In genomic region chr11:96954587-96954986, GRCh38 we compare ENCODE assay signal across 31 cellular contexts.
A peak's percentile ranks its signal among the peaks of the same experiment; 100 is the strongest.
DNase-seq lines count a peak whose midpoint lies in the region; ATAC-seq, FAIRE-seq and TF ChIP-seq lines count a peak whose summit lies in the region.
"Had no signal": no experiment of that assay in that cellular context is flagged by ENCODE, and none has a peak within 500 bp of the region (broad histone marks: within the 10 kb centered on the region; RNA-seq: fewer than 3 reads in every experiment).

No MANE protein-coding gene starts in this region.

- H4K20me1 ChIP-seq in HepG2 (ENCODE audit: insufficient read depth, low read length) (no peaks in the 10 kb centered on the region), IMR-90 (ENCODE audit: insufficient read depth, low read length) (no peaks in the 10 kb centered on the region)
- H4K20me1 ChIP-seq: BLaER1; BLaER1 treated with 17β-estradiol and CSF1 and Interleukin-3, amounts not matched to agents 10 nM and 100 nM had no signal

- no peak overlapping the region for H2AK9ac ChIP-seq in IMR-90 (replicated peaks; ENCODE audit: low read depth, low read length, poor library complexity)

- dilution Hi-C loops in IMR-90 (cut with HindIII; ENCODE audit: low sequenced_read_pairs, unreplicated experiment) = no loop called here

- no peak for DNase-seq in HepG2 (ENCODE audit: low spot score)
- no peak for DNase-seq in right lobe of liver
- DNase-seq in IMR-90 = no peak
- no peak for DNase-seq in superior temporal gyrus (ENCODE audit: extremely low spot score)
- DNase-seq: 8988T; ACHN; AML-193; BE2C; C1 segment of cervical spinal cord; Caco-2; Calu3; CD4-positive, alpha-beta memory T cell; CD4-positive, alpha-beta T cell; CD4-positive, CD25-positive, alpha-beta regulatory T cell; CD8-positive, alpha-beta memory T cell; CD8-positive, alpha-beta T cell; COR-L47; DMS 273 treated with DMSO at 0.1 percent for 48 hours; DMS153; DMS53; DMS79; DMS79 treated with DMSO at 0.1 percent for 48 hours; DND-41; EL had no signal

- in situ Hi-C loops in HepG2 (cut with HindIII; ENCODE audit: extremely low pct_ligation_motif_present, low pct_unique_long_range_greater_than_20kb) = no loop called here
- in situ Hi-C loops in IMR-90 (cut with MboI; ENCODE audit: low sequenced_read_pairs) = no loop called here

- H3K27ac ChIP-seq in HepG2 (ENCODE audit: extremely low read length, insufficient read depth, low read length) (no peak overlapping the region), right lobe of liver (no peak overlapping the region), IMR-90 (ENCODE audit: insufficient read depth, low read length) (no peak overlapping the region)
- H3K27ac ChIP-seq: 22Rv1; A549; BLaER1; BLaER1 treated with 17β-estradiol and CSF1 and Interleukin-3, amounts not matched to agents 10 nM and 100 nM; C4-2B had no signal

- no peak for TF ChIP-seq POLR2A in HepG2 (IDR thresholded peaks at IDR 0.05; ENCODE audit: insufficient read depth in 1 of 2, low read depth in 2 of 2, low read length in 2 of 2)
- TF ChIP-seq POLR2A in right lobe of liver (IDR thresholded peaks at IDR 0.05) = no peak
- no peak for TF ChIP-seq POLR2A in IMR-90 (IDR thresholded peaks at IDR 0.05; ENCODE audit: low read depth, low read length)

- 36% methylated on average over 3 of the region's 3 CpGs for WGBS in HepG2 (ENCODE audit: low lambda C conversion rate)
- WGBS in right lobe of liver (ENCODE audit: insufficient coverage, low coverage, low lambda C conversion rate, missing lambda C conversion rate) = 33% methylated on average over 3 of the region's 3 CpGs
- no CpG with 5 or more reads among the region's 3 CpGs for WGBS in IMR-90 (ENCODE audit: extremely low coverage in 2 of 2, insufficient read length in 1 of 2), 2 experiments

- H3K79me1 ChIP-seq in IMR-90 (ENCODE audit: low read depth in 1 of 2, low read length in 2 of 2) = no peaks in the 10 kb centered on the region

- no peak overlapping the region for H2BK20ac ChIP-seq in IMR-90 (ENCODE audit: low read depth, low read length)

- H3K9ac ChIP-seq in HepG2 (ENCODE audit: insufficient read depth, low read depth, low read length) (no peak overlapping the region), IMR-90 (ENCODE audit: low read depth, low read length) (no peak overlapping the region)
- H3K9ac ChIP-seq: BLaER1; BLaER1 treated with 17β-estradiol and CSF1 and Interleukin-3, amounts not matched to agents 10 nM and 100 nM had no signal

- H3K4me2 ChIP-seq in HepG2 (ENCODE audit: low read depth, low read length) = no peak overlapping the region
- H3K4me2 ChIP-seq in IMR-90 (ENCODE audit: low read depth, low read length) = no peak overlapping the region
- H3K4me2 ChIP-seq: A549; BLaER1; BLaER1 treated with 17β-estradiol and CSF1 and Interleukin-3, amounts not matched to agents 10 nM and 100 nM had no signal

- H3K4ac ChIP-seq in IMR-90 (ENCODE audit: low read depth, low read length) = no peak overlapping the region

- no peak overlapping the region for H2BK120ac ChIP-seq in IMR-90 (ENCODE audit: low read depth, low read length)

- H3K23ac ChIP-seq in IMR-90 (ENCODE audit: low read depth, low read length) = no peak overlapping the region

- CTCF ChIA-PET in HepG2 (lab: Yijun Ruan, JAX; ENCODE audit: low intra/inter-chr PET ratio, low total read pairs) = no interaction called here
- CTCF ChIA-PET in IMR-90 (lab: Yijun Ruan, JAX) = no interaction called here

- no peak for TF ChIP-seq RAD21 in HepG2 (CRISPR knock-in tag; IDR thresholded peaks at IDR 0.05)
- no peak for TF ChIP-seq RAD21 in IMR-90 (IDR thresholded peaks at IDR 0.05; ENCODE audit: low read length)

- no peak overlapping the region for H3K18ac ChIP-seq in IMR-90 (ENCODE audit: low read depth, low read length)

- no peak overlapping the region for H2AFZ ChIP-seq in HepG2 (ENCODE audit: low read length)
- H2AFZ ChIP-seq in IMR-90 (replicated peaks; ENCODE audit: low read length, poor library complexity) = no peak overlapping the region

- H3K14ac ChIP-seq in IMR-90 (replicated peaks; ENCODE audit: low read depth, low read length) = no peak overlapping the region

- TF ChIP-seq EP300 in HepG2 (IDR thresholded peaks at IDR 0.05; ENCODE audit: low read depth in 2 of 2, low read length in 2 of 2) = no peak
- TF ChIP-seq EP300 in HepG2 (CRISPR knock-in tag; IDR thresholded peaks at IDR 0.05; ENCODE audit: borderline replicate concordance) = no peak

- POLR2A ChIA-PET in HepG2 (lab: Yijun Ruan, JAX) = no interaction called here
- POLR2A ChIA-PET in IMR-90 (lab: Charles Lee; ENCODE audit: unreplicated experiment) = no interaction called here

- H3K36me3 ChIP-seq in HepG2 (replicated peaks in 1 of 2; ENCODE audit: control insufficient read depth in 1 of 2, insufficient read depth in 2 of 2, low read length in 2 of 2) (no peaks in the 10 kb centered on the region), right lobe of liver (no peaks in the 10 kb centered on the region), IMR-90 (ENCODE audit: control insufficient read depth, insufficient read depth, low read length) (no peaks in the 10 kb centered on the region)
- H3K36me3 ChIP-seq: BE2C; BLaER1; BLaER1 treated with 17β-estradiol and CSF1 and Interleukin-3, amounts not matched to agents 10 nM and 100 nM had no signal

- no peak overlapping the region for H4K91ac ChIP-seq in IMR-90 (ENCODE audit: insufficient read depth, low read depth, low read length)

- no peak overlapping the region for H4K5ac ChIP-seq in IMR-90 (ENCODE audit: low read depth, low read length)

- intact Hi-C loops in HepG2 (cut with micrococcal nuclease; ENCODE audit: unreplicated experiment) = no loop called here
- intact Hi-C loops in right lobe of liver (cut with DNase I) = no loop called here
- intact Hi-C loops in IMR-90 (cut with micrococcal nuclease) = no loop called here

- H3K27me3 ChIP-seq in HepG2 (ENCODE audit: control insufficient read depth in 1 of 2, insufficient read depth in 2 of 2, low read length in 2 of 2) = no peaks in the 10 kb centered on the region
- no peaks in the 10 kb centered on the region for H3K27me3 ChIP-seq in right lobe of liver
- no peaks in the 10 kb centered on the region for H3K27me3 ChIP-seq in IMR-90 (ENCODE audit: control insufficient read depth, insufficient read depth, low read length)
- H3K27me3 ChIP-seq: BE2C; BLaER1; BLaER1 treated with 17β-estradiol and CSF1 and Interleukin-3, amounts not matched to agents 10 nM and 100 nM had no signal

- no peak overlapping the region for H2BK15ac ChIP-seq in IMR-90 (ENCODE audit: low read depth, low read length)

- H2BK5ac ChIP-seq in IMR-90 (ENCODE audit: low read depth, low read length, poor library complexity, severe bottlenecking) = no peak overlapping the region

- no peak overlapping the region for H4K8ac ChIP-seq in IMR-90 (ENCODE audit: low read depth in 2 of 2, low read length in 2 of 2)

- H3K79me2 ChIP-seq in HepG2 (ENCODE audit: insufficient read depth, low read length) = no peaks in the 10 kb centered on the region

- ATAC-seq in HepG2 = no peak
- ATAC-seq in right lobe of liver = no peak
- no peak for ATAC-seq in IMR-90 (ENCODE audit: low read depth)
- ATAC-seq: A549; CD8-positive, alpha-beta T cell had no signal

- TF ChIP-seq CTCF in HepG2 (CRISPR knock-in tag; IDR thresholded peaks at IDR 0.05) (no peak), right lobe of liver (IDR thresholded peaks at IDR 0.05) (no peak), IMR-90 (conservative IDR thresholded peaks at IDR 0.05; ENCODE audit: low read depth, low read length) (no peak)

- H3K9me1 ChIP-seq in IMR-90 (ENCODE audit: insufficient read depth, low read length) = no peaks in the 10 kb centered on the region

- FAIRE-seq in HepG2 (lab: Jason Lieb, UNC) = no peak
- FAIRE-seq: A204.1, A549, D721Med had no signal

- no peak overlapping the region for H2AK5ac ChIP-seq in IMR-90 (ENCODE audit: low read depth, low read length)

- BruUV-seq in HepG2 (replicated peaks; lab: Mats Ljungman, UMichigan) (no TSS peak), IMR-90 (replicated peaks; lab: Mats Ljungman, UMichigan) (no TSS peak)

- H3K4me3 ChIP-seq in HepG2 (replicated peaks in 1 of 3; ENCODE audit: insufficient read depth in 1 of 3, low read depth in 2 of 3, low read length in 3 of 3) (no peak overlapping the region), right lobe of liver (no peak overlapping the region), IMR-90 (ENCODE audit: insufficient read depth, low read depth, low read length) (no peak overlapping the region)
- H3K4me3 ChIP-seq: A549; BLaER1; BLaER1 treated with 17β-estradiol and CSF1 and Interleukin-3, amounts not matched to agents 10 nM and 100 nM had no signal

- H3K56ac ChIP-seq in IMR-90 (ENCODE audit: extremely low read depth, insufficient read depth, low read length) = no peak overlapping the region

- H3K9me3 ChIP-seq in HepG2 (ENCODE audit: low read length) = no peaks in the 10 kb centered on the region
- H3K9me3 ChIP-seq in right lobe of liver = no peaks in the 10 kb centered on the region
- H3K9me3 ChIP-seq in IMR-90 (ENCODE audit: control insufficient read depth, insufficient read depth, low read length) = 0 out of 2 replicates have a peak, but pooled peaks cover 2% of the 10 kb centered on the region
- H3K9me3 ChIP-seq: A549; BE2C; BLaER1; BLaER1 treated with 17β-estradiol and CSF1 and Interleukin-3, amounts not matched to agents 10 nM and 100 nM; Caco-2 had no signal

- no peaks in the 10 kb centered on the region for H3K4me1 ChIP-seq in HepG2 (ENCODE audit: insufficient read depth, low read length)
- H3K4me1 ChIP-seq in right lobe of liver = no peaks in the 10 kb centered on the region
- no peaks in the 10 kb centered on the region for H3K4me1 ChIP-seq in IMR-90 (ENCODE audit: control insufficient read depth, insufficient read depth, low read length)
- H3K4me1 ChIP-seq: A549; BE2C; BLaER1; BLaER1 treated with 17β-estradiol and CSF1 and Interleukin-3, amounts not matched to agents 10 nM and 100 nM; Caco-2 had no signal

TF ChIP-seq in HepG2, 621 proteins besides CTCF, POLR2A, EP300 and RAD21 (continues in another document):
- TF ChIP-seq CREB1 (IDR thresholded peaks at IDR 0.05) (peak; percentile 63), CREB1 (CRISPR knock-in tag; IDR thresholded peaks at IDR 0.05) (no peak)

TF ChIP-seq in IMR-90, 13 proteins besides CTCF, POLR2A, EP300 and RAD21:
- TF ChIP-seq MAFK (IDR thresholded peaks at IDR 0.05; ENCODE audit: low read depth, low read length) = peak; percentile 51; the same call in 1 of the 2 replicates
- no peak for TF ChIP-seq SMC3 (IDR thresholded peaks at IDR 0.05; ENCODE audit: low read depth, low read length)
